27 cellular contexts compared by ENCODE assay signal in genomic region chr6:14058735-14059134, GRCh38.
"Had no signal": no experiment of that assay in that cellular context is flagged by ENCODE, and none has a peak within 500 bp of the region (broad histone marks: within the 10 kb centered on the region; RNA-seq: fewer than 3 reads in every experiment).

No MANE protein-coding gene starts in this region.

- H3K36me3 ChIP-seq: left lung, ovary, right atrium auricular region, right lobe of liver, thyroid gland, transverse colon, upper lobe of left lung, vagina had no signal

- H3K27ac ChIP-seq: left lung, ovary, right atrium auricular region, right lobe of liver, testis, thyroid gland, transverse colon, upper lobe of left lung, vagina had no signal

- H3K4me1 ChIP-seq: left lung, right atrium auricular region, testis, thyroid gland, transverse colon, upper lobe of left lung, vagina had no signal

- H3K9me3 ChIP-seq: left lung, mucosa of descending colon, ovary, right lobe of liver, testis, thyroid gland, transverse colon, upper lobe of left lung, vagina had no signal

- H3K4me3 ChIP-seq: left lung, lung, mucosa of descending colon, ovary, right atrium auricular region, right lobe of liver, smooth muscle cell, testis, thyroid gland, transverse colon, upper lobe of left lung, vagina had no signal

- H3K4me2 ChIP-seq: smooth muscle cell had no signal

- ATAC-seq: left colon; left lung; mucosa of descending colon; naive thymus-derived CD4-positive, alpha-beta T cell; natural killer cell treated with Interleukin-12 subunit alpha and Interleukin-12 subunit beta and Interleukin-15 and Interleukin-18, amount 100 ng/mL, for 72 hours; right lobe of liver; stimulated activated memory B cell treated with anti-CD40 and anti-IgM and Interleukin-4, amounts not matched to agents 10 μg/mL and 1 μg/mL and 100 μg/mL, for 72 hours; stimulated activated naive CD8-positive, alpha-beta T cell treated with anti-CD3 and anti-CD28 coated beads, Interleukin-15, amount 100 ng/mL, for 72 hours had no signal

- DNase-seq: hypothalamus; immature natural killer cell; kidney; left colon; left lung; midbrain; mucosa of descending colon; naive thymus-derived CD4-positive, alpha-beta T cell; ovary; right lobe of liver; stimulated activated CD4-positive, alpha-beta T cell treated with anti-CD3 and anti-CD28 coated beads, Interleukin-1b, Interleukin-23, amount 100 ng/mL, for 48 hours; stimulated activated CD4-positive, alpha-beta T cell treated with anti-CD3 and anti-CD28 coated beads, Interleukin-2, amount 100 ng/mL, for 48 hours; stimulated activated CD4-positive, alpha-beta T cell treated with anti-CD3 and anti-CD28 coated beads, Interleukin-4, amount 100 ng/mL, for 4 hours; stimulated activated CD8-positive, alpha-beta memory T cell treated with anti-CD3 and anti-CD28 coated beads, Interleukin-4, amount 100 ng/mL, for 48 hours; stimulated activated naive CD4-positive, alpha-beta T cell treated with Interleukin-2 at 50 U/mL for 16 hours; stimulated activated naive CD8-positive, alpha-beta T cell treated with anti-CD3 and anti-CD28 coated beads, Interleukin-15, amount 100 ng/mL, for 72 hours; testis; thyroid gland; transverse colon had no signal

- FAIRE-seq: islet of Langerhans, kidney had no signal

- H3K27me3 ChIP-seq: ovary, right atrium auricular region, right lobe of liver, testis, thyroid gland, upper lobe of left lung, vagina had no signal
